In genomic region chr1:24415910-24416665, GRCh38 we compare ENCODE assay signal across 8 cellular contexts. TPM values are rescaled to one million over a fixed set of nuclear protein-coding genes. Genes with fewer than 3 reads are reported as not detected.
A peak's percentile ranks its signal among the peaks of the same experiment; 100 is the strongest.
DNase-seq lines count a peak whose midpoint lies in the region; ATAC-seq and TF ChIP-seq lines count a peak whose summit lies in the region.

No MANE protein-coding gene starts in this region.

- H3K27me3 ChIP-seq in DND-41 (ENCODE audit: insufficient read depth, low read length, poor library complexity) (peaks cover 22% of the 10 kb centered on the region), upper lobe of left lung (no peaks in the 10 kb centered on the region)

- no peaks in the 10 kb centered on the region for H4K20me1 ChIP-seq in DND-41 (ENCODE audit: insufficient read depth, low read length)

- H3K36me3 ChIP-seq in DND-41 (ENCODE audit: insufficient read depth, low read length) (peaks cover 8% of the 10 kb centered on the region; the same call in 1 of the 2 replicates), upper lobe of left lung (peaks cover 0 to 2% (median 0%) of the 10 kb centered on the region in 4 donors)

- H3K4me3 ChIP-seq in DND-41 (ENCODE audit: low read depth in 1 of 2, low read length in 2 of 2), result peak overlapping the region; percentile 64 to 91; a peak in 3 of 4 replicates
- peak overlapping the region; percentile 48 to 85 (median 68) for H3K4me3 ChIP-seq in upper lobe of left lung

- DNase-seq in DND-41 (peak; percentile 26), NCI-H524 treated with DMSO at 0.1 percent for 48 hours (lab: John Stamatoyannopoulos, UW) (peak; percentile 22), caudate nucleus (lab: John Stamatoyannopoulos, UW) (peak in 10 of 61 donors; percentile 25 to 74 (median 54)), lung microvascular endothelial cell (ENCODE audit: low read depth in 2 of 2) (peak; percentile 36 to 41), upper lobe of left lung (no peak), A172 (ENCODE audit: low spot score) (no peak)

- TF ChIP-seq CTCF in DND-41 (IDR thresholded peaks at IDR 0.05; ENCODE audit: borderline replicate concordance, extremely low read depth, low read length, poor library complexity, severe bottlenecking) (no peak), upper lobe of left lung (IDR thresholded peaks at IDR 0.05) (no peak)

- H3K4me1 ChIP-seq in DND-41 (ENCODE audit: insufficient read depth, low read length) (peaks cover 25% of the 10 kb centered on the region), upper lobe of left lung (peaks cover 28 to 69% (median 45%) of the 10 kb centered on the region in 4 donors)

- peak overlapping the region; percentile 96 for H3K4me2 ChIP-seq in DND-41 (ENCODE audit: insufficient read depth, low read length)

- peaks cover 3% of the 10 kb centered on the region; the same call in 1 of the 2 replicates for H3K79me2 ChIP-seq in DND-41 (ENCODE audit: insufficient read depth, low read length)

- ATAC-seq in DND-41 (ENCODE audit: insufficient read depth, low read depth) (peak; percentile 4; the same call in 2 of the 3 replicates), GM21390 (IDR thresholded peaks at IDR 0.05; ENCODE audit: unreplicated experiment) (peak; percentile 2), upper lobe of left lung (ENCODE audit: low FRiP score in 2 of 2) (peak in 1 of 2 donors; percentile 7), esophagus mucosa (no peak)

- no peak for TF ChIP-seq EP300 in upper lobe of left lung (IDR thresholded peaks at IDR 0.05)

- no peak for TF ChIP-seq POLR2A in upper lobe of left lung (IDR thresholded peaks at IDR 0.05)

- H3K9me3 ChIP-seq in DND-41 (ENCODE audit: insufficient read depth, low read length, severe bottlenecking) (no peaks in the 10 kb centered on the region), upper lobe of left lung (no peaks in the 10 kb centered on the region)

- H3K27ac ChIP-seq in DND-41 (ENCODE audit: low read length), result peak overlapping the region; percentile 58
- H3K27ac ChIP-seq in caudate nucleus (ENCODE audit: low read depth, low read length), result peak overlapping the region; percentile 38
- peak overlapping the region; percentile 42 to 76 (median 68) for H3K27ac ChIP-seq in upper lobe of left lung

- 2 to 4% methylated on average over 30 to 35 of the region's 35 CpGs for WGBS in upper lobe of left lung, 2 donors

- H2AFZ ChIP-seq in DND-41 (ENCODE audit: low read depth, low read length), result peak overlapping the region; percentile 96

- H3K9ac ChIP-seq in DND-41 (ENCODE audit: low read depth, low read length), result peak overlapping the region; percentile 55

RNA-seq across cellular contexts. Expression of gene NIPAL3, which starts 0.5 kb away (rescaled TPM):
- 12.4 and 18.5 TPM in 2 replicates for total RNA-seq in lung microvascular endothelial cell
- total RNA-seq in upper lobe of left lung, result 10 to 100 TPM; 28.2 to 71.0 (median 46.6) TPM
- 8.2 and 10.7 TPM in 2 replicates for total RNA-seq in A172 (2014; rRNA removed; shearing (Covaris generic))
- 21.3 TPM for total RNA-seq in esophagus mucosa

RNA-seq across cellular contexts. Expression of gene STPG1, which starts 2.5 kb away (rescaled TPM):
- 2.0 and 2.2 TPM in 2 replicates for total RNA-seq in lung microvascular endothelial cell
- total RNA-seq in upper lobe of left lung, result 10 to 100 TPM in 2 of 6 donors, 1 to 10 TPM in 4; 5.5 to 20.1 (median 8.2) TPM
- total RNA-seq in A172 (2014; rRNA removed; shearing (Covaris generic)), result 1.8 and 2.3 TPM in 2 replicates
- total RNA-seq in esophagus mucosa, result 8.0 TPM

Comparison
In these comparisons a context has a peak if more than half of its experiments do, and no peak if none do; other contexts are left out.
1. DNase-seq: peak in DND-41 (single experiment), NCI-H524 treated with DMSO at 0.1 percent for 48 hours (single experiment) and lung microvascular endothelial cell (2 of 2); none in upper lobe of left lung (0 of 2) and A172 (single experiment).
2. Peak in every context shown above with its lines, with median percentiles within 50 percentile points of each other: H3K27ac ChIP-seq.